8 cellular contexts compared by ENCODE assay signal in the genomic region with DNA sequence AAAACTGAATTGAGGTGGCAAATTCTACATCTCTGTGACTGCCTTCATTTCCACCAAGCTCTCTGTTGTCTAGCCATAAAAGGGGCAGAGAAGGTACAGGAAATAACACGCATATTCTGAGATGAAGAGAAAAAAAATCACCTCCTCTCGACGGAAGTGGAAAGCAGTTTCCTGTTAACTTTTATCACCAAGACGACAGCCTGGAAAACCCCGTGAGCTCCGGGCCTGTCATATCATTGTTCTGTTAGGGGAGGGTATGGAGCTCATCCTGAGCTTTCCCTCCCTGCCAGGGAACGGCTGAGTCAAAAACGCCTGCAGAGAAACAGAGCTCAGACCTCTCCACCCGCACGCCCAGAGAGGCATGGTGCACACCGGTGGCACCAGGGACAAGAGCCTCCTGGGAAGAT.
DNase-seq lines count a peak whose midpoint lies in the region; ATAC-seq, FAIRE-seq and TF ChIP-seq lines count a peak whose summit lies in the region.

No MANE protein-coding gene starts in this region.

- in situ Hi-C loops in GM13976 (cut with MboI; ENCODE audit: low sequenced_read_pairs, unreplicated experiment) = loop anchor here (25.0 kb wide), 1 partner anchor 425 kb away; no protein-coding TSS in a partner anchor

- intact Hi-C loops in tibial artery (cut with DNase I; ENCODE audit: low total_unique reads) = loop anchor here (5.0 to 10.0 kb wide), 3 partner anchors 170 to 698 kb away; no protein-coding TSS in a partner anchor

- H3K9ac ChIP-seq in astrocyte (ENCODE audit: low read length) = peak overlapping the region; percentile 74

- no peaks in the 10 kb centered on the region for H3K79me2 ChIP-seq in astrocyte (ENCODE audit: insufficient read depth, low read length)

- FAIRE-seq in astrocyte (lab: Jason Lieb, UNC) = no peak
- no peak for FAIRE-seq in urothelium cell line (lab: Jason Lieb, UNC)

- no peak overlapping the region for H3K4me3 Mint-ChIP-seq in astrocyte (ENCODE audit: unreplicated experiment)
- H3K4me3 Mint-ChIP-seq in natural killer cell treated with Interleukin-12 subunit alpha and Interleukin-12 subunit beta and Interleukin-15 and Interleukin-18, amount 100 ng/mL, for 72 hours = peak overlapping the region; percentile 85

- no peaks in the 10 kb centered on the region for H3K9me3 ChIP-seq in astrocyte (ENCODE audit: insufficient read depth, low read depth, low read length)
- no peaks in the 10 kb centered on the region for H3K9me3 ChIP-seq in tibial artery

- DNase-seq in GM13976 (ENCODE audit: low spot score) = peak; percentile 73
- peak; percentile 46 to 93 (median 67) for DNase-seq in T-helper 2 cell
- peak; percentile 52 for DNase-seq in astrocyte (ENCODE audit: low read depth)
- peak; percentile 86 for DNase-seq in natural killer cell treated with Interleukin-12 subunit alpha and Interleukin-12 subunit beta and Interleukin-15 and Interleukin-18, amount 100 ng/mL, for 72 hours (ENCODE audit: low spot score)
- peak in 1 of 2 donors; percentile 69 for DNase-seq in tibial artery
- no peak for DNase-seq in urothelium cell line (ENCODE audit: low spot score)
- DNase-seq in NCI-H1048 (lab: John Stamatoyannopoulos, UW) = no peak

- TF ChIP-seq CTCF in GM13976 (IDR thresholded peaks at IDR 0.05; ENCODE audit: borderline replicate concordance, control extremely low read depth, extremely low read depth, insufficient read depth, missing control alignments) (no peak), astrocyte (IDR thresholded peaks at IDR 0.05; ENCODE audit: insufficient read depth, low read depth, low read length) (no peak), tibial artery (IDR thresholded peaks at IDR 0.05) (no peak)

- no peak overlapping the region for H2AFZ ChIP-seq in astrocyte (ENCODE audit: low read depth, low read length)

- H3K27me3 ChIP-seq in astrocyte (ENCODE audit: insufficient read depth, low read length) (no peaks in the 10 kb centered on the region), tibial artery (no peaks in the 10 kb centered on the region)

- H3K36me3 Mint-ChIP-seq in astrocyte (ENCODE audit: low read depth, unreplicated experiment) = peaks cover 4% of the 10 kb centered on the region
- no peaks in the 10 kb centered on the region for H3K36me3 Mint-ChIP-seq in natural killer cell treated with Interleukin-12 subunit alpha and Interleukin-12 subunit beta and Interleukin-15 and Interleukin-18, amount 100 ng/mL, for 72 hours

- no peaks in the 10 kb centered on the region for H4K20me1 ChIP-seq in astrocyte (ENCODE audit: insufficient read depth, low read length)

- no peaks in the 10 kb centered on the region for H3K9me3 Mint-ChIP-seq in astrocyte (ENCODE audit: unreplicated experiment)
- no peaks in the 10 kb centered on the region for H3K9me3 Mint-ChIP-seq in natural killer cell treated with Interleukin-12 subunit alpha and Interleukin-12 subunit beta and Interleukin-15 and Interleukin-18, amount 100 ng/mL, for 72 hours

- H3K36me3 ChIP-seq in astrocyte (ENCODE audit: insufficient read depth, low read length) (peaks cover 19% of the 10 kb centered on the region), tibial artery (peaks cover 0 to 14% (median 8%) of the 10 kb centered on the region in 3 donors)

- peak overlapping the region; percentile 21 for H3K4me2 ChIP-seq in astrocyte (ENCODE audit: low read length)

- H3K27me3 Mint-ChIP-seq in astrocyte (ENCODE audit: low read depth, unreplicated experiment) = no peaks in the 10 kb centered on the region
- H3K27me3 Mint-ChIP-seq in natural killer cell treated with Interleukin-12 subunit alpha and Interleukin-12 subunit beta and Interleukin-15 and Interleukin-18, amount 100 ng/mL, for 72 hours = no peaks in the 10 kb centered on the region

- H3K27ac ChIP-seq in astrocyte (ENCODE audit: low read depth, low read length) = peak overlapping the region; percentile 69
- peak overlapping the region; percentile 83 to 84 for H3K27ac ChIP-seq in tibial artery

- peaks cover 23% of the 10 kb centered on the region for H3K4me1 Mint-ChIP-seq in astrocyte (ENCODE audit: low read depth, unreplicated experiment)
- H3K4me1 Mint-ChIP-seq in natural killer cell treated with Interleukin-12 subunit alpha and Interleukin-12 subunit beta and Interleukin-15 and Interleukin-18, amount 100 ng/mL, for 72 hours (ENCODE audit: low read depth in 2 of 2) = peaks cover 20% of the 10 kb centered on the region in 2 donors

- ATAC-seq in HG02642 (IDR thresholded peaks at IDR 0.05; ENCODE audit: poor library complexity, unreplicated experiment) = peak; percentile 76
- peak; percentile 92 to 93 for ATAC-seq in natural killer cell treated with Interleukin-12 subunit alpha and Interleukin-12 subunit beta and Interleukin-15 and Interleukin-18, amount 100 ng/mL, for 72 hours

- H3K4me1 ChIP-seq in astrocyte (ENCODE audit: insufficient read depth, low read length) (peaks cover 33% of the 10 kb centered on the region), tibial artery (peaks cover 0 to 43% (median 25%) of the 10 kb centered on the region in 4 donors)

- no peak overlapping the region for H3K4me3 ChIP-seq in astrocyte (ENCODE audit: insufficient read depth, low read depth, low read length)
- no peak overlapping the region for H3K4me3 ChIP-seq in tibial artery

- H3K27ac Mint-ChIP-seq in astrocyte (ENCODE audit: unreplicated experiment) = peak overlapping the region; percentile 92
- no peak overlapping the region for H3K27ac Mint-ChIP-seq in natural killer cell treated with Interleukin-12 subunit alpha and Interleukin-12 subunit beta and Interleukin-15 and Interleukin-18, amount 100 ng/mL, for 72 hours

Comparison
In these comparisons a context has a peak if more than half of its experiments do, and no peak if none do; other contexts are left out.
1. DNase-seq: peak in GM13976 (single experiment), T-helper 2 cell (5 of 5), astrocyte (single experiment) and natural killer cell treated with Interleukin-12 subunit alpha and Interleukin-12 subunit beta and Interleukin-15 and Interleukin-18, amount 100 ng/mL, for 72 hours (single experiment); none in urothelium cell line (single experiment) and NCI-H1048 (single experiment).